In genomic region chr20:55424968-55425367, GRCh38 we compare ENCODE assay signal across 21 cellular contexts.
DNase-seq lines count a peak whose midpoint lies in the region; ATAC-seq and TF ChIP-seq lines count a peak whose summit lies in the region.
"Had no signal": no experiment of that assay in that cellular context is flagged by ENCODE, and none has a peak within 500 bp of the region (broad histone marks: within the 10 kb centered on the region; RNA-seq: fewer than 3 reads in every experiment).

No MANE protein-coding gene starts in this region.

- no peaks in the 10 kb centered on the region for H3K27me3 ChIP-seq in right atrium auricular region
- no peaks in the 10 kb centered on the region for H3K27me3 ChIP-seq in hepatocyte
- no peaks in the 10 kb centered on the region for H3K27me3 ChIP-seq in aorta (ENCODE audit: control insufficient read depth in 1 of 2, insufficient read depth in 2 of 2, low read length in 1 of 2)

- no peak overlapping the region for H3K27ac ChIP-seq in right atrium auricular region
- H3K27ac ChIP-seq in hepatocyte, result no peak overlapping the region
- no peak overlapping the region for H3K27ac ChIP-seq in aorta (ENCODE audit: low read depth in 1 of 2, low read length in 2 of 2)
- H3K27ac ChIP-seq: C4-2B had no signal

- H3K9me3 ChIP-seq in right atrium auricular region, result no peaks in the 10 kb centered on the region
- no peaks in the 10 kb centered on the region for H3K9me3 ChIP-seq in hepatocyte (ENCODE audit: low read depth)
- no peaks in the 10 kb centered on the region for H3K9me3 ChIP-seq in aorta (ENCODE audit: control insufficient read depth, low read length)

- intact Hi-C loops in Right ventricle myocardium superior (cut with DNase I), result no loop called here
- intact Hi-C loops in aorta (cut with DNase I), result no loop called here

- no peak overlapping the region for H2AFZ ChIP-seq in hepatocyte

- no peaks in the 10 kb centered on the region for H3K36me3 ChIP-seq in right atrium auricular region
- no peaks in the 10 kb centered on the region for H3K36me3 ChIP-seq in hepatocyte (replicated peaks; ENCODE audit: insufficient read depth, low read depth)
- no peaks in the 10 kb centered on the region for H3K36me3 ChIP-seq in aorta (ENCODE audit: control insufficient read depth in 1 of 2, insufficient read depth in 2 of 2, low read length in 1 of 2)

- no peaks in the 10 kb centered on the region for H3K4me1 ChIP-seq in right atrium auricular region
- peaks cover 4% of the 10 kb centered on the region for H3K4me1 ChIP-seq in hepatocyte (ENCODE audit: insufficient read depth)
- no peaks in the 10 kb centered on the region for H3K4me1 ChIP-seq in aorta (ENCODE audit: control insufficient read depth in 1 of 2, insufficient read depth in 2 of 2, low read length in 2 of 2)

- no peaks in the 10 kb centered on the region for H3K79me2 ChIP-seq in hepatocyte

- H3K4me2 ChIP-seq in hepatocyte, result no peak overlapping the region

- no peak for DNase-seq in Right ventricle myocardium superior
- no peak for DNase-seq in right atrium auricular region (ENCODE audit: low spot score)
- peak; percentile 25 for DNase-seq in hepatocyte (ENCODE audit: low spot score)
- DNase-seq in occipital lobe (lab: John Stamatoyannopoulos, UW), result peak; percentile 33
- no peak for DNase-seq in aorta
- no peak for DNase-seq in NCI-H510A (lab: John Stamatoyannopoulos, UW)
- DNase-seq in NCI-H2171 (lab: John Stamatoyannopoulos, UW), result no peak
- DNase-seq: AML-193; Calu3; CD8-positive, alpha-beta memory T cell; DMS153; GOT3; HCEC 1CT; KG1; NCI-H1105; NCI-H2029; NCI-H345; NCI-H524 treated with DMSO at 0.1 percent for 48 hours; SHP77 treated with DMSO at 0.1 percent for 48 hours had no signal

- H3K9me2 ChIP-seq in hepatocyte (replicated peaks; ENCODE audit: insufficient read depth), result no peaks in the 10 kb centered on the region

- ATAC-seq in Right ventricle myocardium superior (ENCODE audit: poor library complexity), result peak; percentile 58
- ATAC-seq in aorta (ENCODE audit: low FRiP score), result peak; percentile 46
- ATAC-seq in HG02884 (IDR thresholded peaks at IDR 0.05; ENCODE audit: unreplicated experiment), result no peak

- no peak for TF ChIP-seq CTCF in right atrium auricular region (IDR thresholded peaks at IDR 0.05)
- no peak for TF ChIP-seq CTCF in hepatocyte (IDR thresholded peaks at IDR 0.05; ENCODE audit: poor library complexity)

- H3K4me3 ChIP-seq in right atrium auricular region (no peak overlapping the region), hepatocyte (no peak overlapping the region), aorta (ENCODE audit: low read length in 2 of 2) (no peak overlapping the region)

- H4K20me1 ChIP-seq in hepatocyte (ENCODE audit: insufficient read depth, poor library complexity, severe bottlenecking), result no peaks in the 10 kb centered on the region

- 45% methylated on average over 3 of the region's 3 CpGs for whole genome bisulfite sequencing in hepatocyte (ENCODE audit: low lambda C conversion rate, missing lambda C conversion rate)
- 55 to 68% methylated on average over 3 of the region's 3 CpGs for WGBS in aorta, 2 donors

Comparison
In these comparisons a context has a peak if more than half of its experiments do, and no peak if none do; other contexts are left out.
1. DNase-seq: peak in hepatocyte (single experiment) and occipital lobe (single experiment); none in Right ventricle myocardium superior (single experiment), right atrium auricular region (single experiment), aorta (0 of 2), NCI-H510A (single experiment) and NCI-H2171 (single experiment).